ENCODE assay signal across 8 cellular contexts in genomic region chr20:49562341-49563014, GRCh38. TPM values are rescaled to one million over a fixed set of nuclear protein-coding genes. Genes with fewer than 3 reads are reported as not detected.
DNase-seq lines count a peak whose midpoint lies in the region; ATAC-seq and TF ChIP-seq lines count a peak whose summit lies in the region.

No MANE protein-coding gene starts in this region.

- no peaks in the 10 kb centered on the region for H3K9me3 Mint-ChIP-seq in progenitor cell of endocrine pancreas (ENCODE audit: low read depth)
- no peaks in the 10 kb centered on the region for H3K9me3 Mint-ChIP-seq in activated T-cell treated with anti-CD3 and anti-CD28 coated beads, Interleukin-2, amount 50 U/mL, for 72 hours

- in situ Hi-C loops in Caki2 (cut with HindIII; ENCODE audit: low pct_unique_long_range_greater_than_20kb, low sequenced_read_pairs) = no loop called here

- no peaks in the 10 kb centered on the region for H3K9me3 ChIP-seq in heart left ventricle

- DNase-seq in Caki2 (ENCODE audit: low read depth) (peak; percentile 49), SW480 (ENCODE audit: low spot score) (peak; percentile 80), heart left ventricle (peak; percentile 84 to 88 (median 86)), progenitor cell of endocrine pancreas (ENCODE audit: low spot score, unreplicated experiment) (no peak), T-helper 9 cell (no peak)
- no peak for DNase-seq in activated T-cell treated with anti-CD3 and anti-CD28 coated beads, Interleukin-2, amount 50 U/mL, for 72 hours

- H3K4me1 ChIP-seq in heart left ventricle = peaks cover 1 to 56% (median 19%) of the 10 kb centered on the region in 12 donors

- TF ChIP-seq POLR2A in heart left ventricle (IDR thresholded peaks at IDR 0.05) = no peak

- H3K36me3 Mint-ChIP-seq in progenitor cell of endocrine pancreas (ENCODE audit: insufficient read depth) = peaks cover 9% of the 10 kb centered on the region
- H3K36me3 Mint-ChIP-seq in activated T-cell treated with anti-CD3 and anti-CD28 coated beads, Interleukin-2, amount 50 U/mL, for 72 hours (ENCODE audit: insufficient read depth in 2 of 2) = peaks cover 0 to 2% of the 10 kb centered on the region in 2 donors

- H3K36me3 ChIP-seq in heart left ventricle = peaks cover 0 to 10% (median 0%) of the 10 kb centered on the region in 9 donors

- no peak for TF ChIP-seq CTCF in heart left ventricle (IDR thresholded peaks at IDR 0.05)
- TF ChIP-seq CTCF in progenitor cell of endocrine pancreas (IDR thresholded peaks at IDR 0.05; ENCODE audit: unreplicated experiment) = no peak

- peaks cover 0 to 12% (median 3%) of the 10 kb centered on the region in 9 donors for H3K27me3 ChIP-seq in heart left ventricle

- H3K27me3 Mint-ChIP-seq in progenitor cell of endocrine pancreas = no peaks in the 10 kb centered on the region
- H3K27me3 Mint-ChIP-seq in activated T-cell treated with anti-CD3 and anti-CD28 coated beads, Interleukin-2, amount 50 U/mL, for 72 hours (ENCODE audit: low read depth) = peaks cover 68% of the 10 kb centered on the region

- peak overlapping the region; percentile 56 for H3K27ac Mint-ChIP-seq in progenitor cell of endocrine pancreas
- no peak overlapping the region for H3K27ac Mint-ChIP-seq in activated T-cell treated with anti-CD3 and anti-CD28 coated beads, Interleukin-2, amount 50 U/mL, for 72 hours

- H3K4me3 ChIP-seq in heart left ventricle = peak overlapping the region in 2 of 12 donors; percentile 6 to 10

- 39 to 58% (median 50%) methylated on average over 19 of the region's 19 CpGs for WGBS in heart left ventricle, 4 donors

- ATAC-seq in heart left ventricle = peak; percentile 53 to 97 (median 93)
- no peak for ATAC-seq in HG03520 (IDR thresholded peaks at IDR 0.05; ENCODE audit: unreplicated experiment)
- no peak for ATAC-seq in activated T-cell treated with anti-CD3 and anti-CD28 coated beads, Interleukin-2, amount 50 U/mL, for 72 hours (replicated peaks in 1 of 2)
- no peak for ATAC-seq in GM21786 (IDR thresholded peaks at IDR 0.05; ENCODE audit: unreplicated experiment)

- peaks cover 9% of the 10 kb centered on the region for H3K4me1 Mint-ChIP-seq in progenitor cell of endocrine pancreas (ENCODE audit: low read depth)
- no peaks in the 10 kb centered on the region for H3K4me1 Mint-ChIP-seq in activated T-cell treated with anti-CD3 and anti-CD28 coated beads, Interleukin-2, amount 50 U/mL, for 72 hours (ENCODE audit: low read depth)

- H3K4me3 Mint-ChIP-seq in progenitor cell of endocrine pancreas (ENCODE audit: low read depth) = no peak overlapping the region
- no peak overlapping the region for H3K4me3 Mint-ChIP-seq in activated T-cell treated with anti-CD3 and anti-CD28 coated beads, Interleukin-2, amount 50 U/mL, for 72 hours

- H3K27ac ChIP-seq in heart left ventricle = peak overlapping the region; percentile 36 to 87 (median 68)

- intact Hi-C loops in heart left ventricle (cut with DNase I) = loop anchor here in 1 of 10 donors (5.0 kb wide), 1 partner anchor 35 kb away; no protein-coding TSS in a partner anchor

RNA-seq across cellular contexts. Expression of gene PTGIS, which starts 5.5 kb away (rescaled TPM):
- not detected in 2 replicates for total RNA-seq in Caki2 (2014; rRNA removed; shearing (Covaris generic); ENCODE audit: low replicate concordance)
- total RNA-seq in heart left ventricle (10 to 100 TPM; 11.9 to 95.2 (median 22.0) TPM), progenitor cell of endocrine pancreas (18.4 and 19.3 TPM in 2 replicates)
- polyA plus RNA-seq in heart left ventricle = 1 to 10 TPM; 5.3 to 7.3 TPM
- 1 to 10 TPM; 1.8 to 6.3 TPM for total RNA-seq in activated T-cell treated with anti-CD3 and anti-CD28 coated beads, Interleukin-2, amount 50 U/mL, for 72 hours

Comparison
In these comparisons a context has a peak if more than half of its experiments do, and no peak if none do; other contexts are left out.
1. DNase-seq: peak in Caki2 (single experiment), SW480 (single experiment) and heart left ventricle (5 of 5); none in progenitor cell of endocrine pancreas (single experiment), T-helper 9 cell (single experiment) and activated T-cell treated with anti-CD3 and anti-CD28 coated beads, Interleukin-2, amount 50 U/mL, for 72 hours (0 of 2).
2. ATAC-seq: peak in heart left ventricle (4 of 4); none in HG03520 (single experiment), activated T-cell treated with anti-CD3 and anti-CD28 coated beads, Interleukin-2, amount 50 U/mL, for 72 hours (0 of 2) and GM21786 (single experiment).